Comparison of ENCODE assay signal across 21 cellular contexts in genomic region chr11:115269193-115269592, GRCh38.
"Had no signal": no experiment of that assay in that cellular context is flagged by ENCODE, and none has a peak within 500 bp of the region (broad histone marks: within the 10 kb centered on the region; RNA-seq: fewer than 3 reads in every experiment).

No MANE protein-coding gene starts in this region.

- H3K4me1 Mint-ChIP-seq: stimulated activated naive CD8-positive, alpha-beta T cell treated with anti-CD3 and anti-CD28 coated beads, Interleukin-15, amount 100 ng/mL, for 72 hours had no signal

- DNase-seq: activated CD4-positive, CD25-positive, alpha-beta regulatory T cell treated with anti-CD3 and anti-CD28 coated beads, Interleukin-2, amount 50 U/mL, for 72 hours; activated T-cell treated with anti-CD3 and anti-CD28 coated beads for 4 hours; central memory CD4-positive, alpha-beta T cell; cortex of kidney; erythroblast; foreskin melanocyte; heart left ventricle; kidney; psoas muscle; stimulated activated CD4-positive, alpha-beta T cell treated with anti-CD3 and anti-CD28 coated beads, Interleukin-4, amount 100 ng/mL, for 1 hour; stimulated activated naive CD8-positive, alpha-beta T cell treated with anti-CD3 and anti-CD28 coated beads, Interleukin-15, amount 100 ng/mL, for 72 hours; T-helper 2 cell; trophoblast cell had no signal

- H3K27me3 Mint-ChIP-seq: stimulated activated naive CD8-positive, alpha-beta T cell treated with anti-CD3 and anti-CD28 coated beads, Interleukin-15, amount 100 ng/mL, for 72 hours had no signal

- H3K36me3 ChIP-seq: heart left ventricle, suprapubic skin, vagina had no signal

- H3K4me3 ChIP-seq: heart left ventricle, psoas muscle, smooth muscle cell, suprapubic skin, vagina had no signal

- H3K27ac ChIP-seq: psoas muscle, suprapubic skin, vagina, VCaP had no signal

- H3K9me3 Mint-ChIP-seq: activated T-helper 1 cell treated with anti-CD3 and anti-CD28 coated beads, Interleukin-12 subunit alpha, Interleukin-12 subunit beta, Interleukin-2, Interleukin-4 antibody, amounts not matched to agents 30 ng/mL and 10 ng/mL and 1 ng/mL, durations not matched to agents 14 hours and 24 hours and 36 hours; stimulated activated naive CD8-positive, alpha-beta T cell treated with anti-CD3 and anti-CD28 coated beads, Interleukin-15, amount 100 ng/mL, for 72 hours had no signal

- H3K4me1 ChIP-seq: suprapubic skin, vagina had no signal

- H3K36me3 Mint-ChIP-seq: activated naive CD8-positive, alpha-beta T cell had no signal

- H3K27ac Mint-ChIP-seq: activated naive CD8-positive, alpha-beta T cell; activated T-helper 1 cell treated with anti-CD3 and anti-CD28 coated beads, Interleukin-12 subunit alpha, Interleukin-12 subunit beta, Interleukin-2, Interleukin-4 antibody, amounts not matched to agents 30 ng/mL and 10 ng/mL and 1 ng/mL, durations not matched to agents 14 hours and 24 hours and 36 hours; stimulated activated naive CD8-positive, alpha-beta T cell treated with anti-CD3 and anti-CD28 coated beads, Interleukin-15, amount 100 ng/mL, for 72 hours had no signal

- H3K9me3 ChIP-seq: heart left ventricle, psoas muscle, suprapubic skin, vagina had no signal

- H3K4me3 Mint-ChIP-seq: activated naive CD8-positive, alpha-beta T cell; activated T-helper 1 cell treated with anti-CD3 and anti-CD28 coated beads, Interleukin-12 subunit alpha, Interleukin-12 subunit beta, Interleukin-2, Interleukin-4 antibody, amounts not matched to agents 30 ng/mL and 10 ng/mL and 1 ng/mL, durations not matched to agents 14 hours and 24 hours and 36 hours; stimulated activated naive CD8-positive, alpha-beta T cell treated with anti-CD3 and anti-CD28 coated beads, Interleukin-15, amount 100 ng/mL, for 72 hours had no signal

- ATAC-seq: left lobe of liver; psoas muscle; sciatic nerve; stimulated activated naive CD8-positive, alpha-beta T cell treated with anti-CD3 and anti-CD28 coated beads, Interleukin-15, amount 100 ng/mL, for 72 hours had no signal

- H3K27me3 ChIP-seq: heart left ventricle, suprapubic skin, vagina had no signal
